In genomic region chr5:131633830-131634229, GRCh38 we compare ENCODE assay signal across 8 cellular contexts. TPM values are rescaled to one million over a fixed set of nuclear protein-coding genes. Genes with fewer than 3 reads are reported as not detected.
A peak's percentile ranks its signal among the peaks of the same experiment; 100 is the strongest.
DNase-seq lines count a peak whose midpoint lies in the region; ATAC-seq and TF ChIP-seq lines count a peak whose summit lies in the region.

No MANE protein-coding gene starts in this region.

- TF ChIP-seq CTCF in Loucy (conservative IDR thresholded peaks at IDR 0.05; ENCODE audit: low read length) (no peak), choroid plexus epithelial cell (conservative IDR thresholded peaks at IDR 0.05; ENCODE audit: low read depth, low read length) (no peak), nephron (IDR thresholded peaks at IDR 0.05; ENCODE audit: unreplicated experiment in 3 of 3) (no peak)

- H3K4me1 ChIP-seq in BLaER1: peaks cover 68% of the 10 kb centered on the region
- H3K4me1 ChIP-seq in Loucy (ENCODE audit: insufficient read depth, low read length, poor library complexity, severe bottlenecking): peaks cover 56% of the 10 kb centered on the region

- H3K9me3 ChIP-seq in BLaER1 (peaks cover 6% of the 10 kb centered on the region; the same call in 1 of the 2 replicates), Loucy (ENCODE audit: insufficient read depth, low read depth, low read length) (no peaks in the 10 kb centered on the region)

- no peaks in the 10 kb centered on the region for H3K27me3 Mint-ChIP-seq in nephron (ENCODE audit: low read depth)

- H3K4me2 ChIP-seq in BLaER1 (peak overlapping the region; percentile 84), Loucy (ENCODE audit: low read depth, low read length, poor library complexity, severe bottlenecking) (peak overlapping the region; percentile 67)

- H3K27me3 ChIP-seq in BLaER1 (no peaks in the 10 kb centered on the region), Loucy (ENCODE audit: insufficient read depth, low read length, poor library complexity, severe bottlenecking) (no peaks in the 10 kb centered on the region)

- intact Hi-C loops in left colon (cut with DNase I, micrococcal nuclease): no loop called here

- H3K9me3 Mint-ChIP-seq in nephron: no peaks in the 10 kb centered on the region

- H3K4me3 ChIP-seq in BLaER1 (peak overlapping the region; percentile 85), Loucy (ENCODE audit: low read length, poor library complexity, severe bottlenecking) (peak overlapping the region; percentile 92), choroid plexus epithelial cell (ENCODE audit: low read depth, low read length) (peak overlapping the region; percentile 77)

- peak overlapping the region; percentile 98 to 100 (median 99) for H3K27ac Mint-ChIP-seq in nephron

- peaks cover 9% of the 10 kb centered on the region for H3F3A ChIP-seq in Loucy (ENCODE audit: low read depth)

- no peak for DNase-seq in choroid plexus epithelial cell (ENCODE audit: low read depth)
- no peak for DNase-seq in NCI-H2107 (lab: John Stamatoyannopoulos, UW)
- DNase-seq in DMS79 (lab: John Stamatoyannopoulos, UW): no peak
- DNase-seq in left colon: no peak
- no peak for DNase-seq in central memory CD4-positive, alpha-beta T cell

- peak overlapping the region; percentile 97 to 98 (median 97) for H3K4me3 Mint-ChIP-seq in nephron

- no peaks in the 10 kb centered on the region for H3K9me2 ChIP-seq in Loucy (replicated peaks; ENCODE audit: low read depth, low read length)

- ATAC-seq in left colon: no peak

- no peak overlapping the region for H2AFZ ChIP-seq in Loucy (ENCODE audit: low read length)

- H3K4me1 Mint-ChIP-seq in nephron: peaks cover 18% of the 10 kb centered on the region

- H4K20me1 ChIP-seq in BLaER1: peaks cover 59% of the 10 kb centered on the region
- H4K20me1 ChIP-seq in Loucy (ENCODE audit: insufficient read depth, low read length, poor library complexity, severe bottlenecking): peaks cover 36% of the 10 kb centered on the region

- peak overlapping the region; percentile 94 for H3K27ac ChIP-seq in BLaER1

- H3K9ac ChIP-seq in BLaER1 (peak overlapping the region; percentile 97), Loucy (ENCODE audit: low read depth, low read length, poor library complexity, severe bottlenecking) (peak overlapping the region; percentile 84)

- H3K36me3 Mint-ChIP-seq in nephron (ENCODE audit: low read depth): no peaks in the 10 kb centered on the region

- H3K36me3 ChIP-seq in BLaER1: peaks cover 15% of the 10 kb centered on the region
- no peaks in the 10 kb centered on the region for H3K36me3 ChIP-seq in Loucy (ENCODE audit: insufficient read depth, low read length)

- H3K79me2 ChIP-seq in Loucy (ENCODE audit: insufficient read depth, low read length): peaks cover 62% of the 10 kb centered on the region

RNA-seq across cellular contexts. Expression of gene RAPGEF6, which starts 1.2 kb away (rescaled TPM):
- total RNA-seq in left colon: 10 to 100 TPM; 18.4 to 18.8 TPM
